In the genomic region with DNA sequence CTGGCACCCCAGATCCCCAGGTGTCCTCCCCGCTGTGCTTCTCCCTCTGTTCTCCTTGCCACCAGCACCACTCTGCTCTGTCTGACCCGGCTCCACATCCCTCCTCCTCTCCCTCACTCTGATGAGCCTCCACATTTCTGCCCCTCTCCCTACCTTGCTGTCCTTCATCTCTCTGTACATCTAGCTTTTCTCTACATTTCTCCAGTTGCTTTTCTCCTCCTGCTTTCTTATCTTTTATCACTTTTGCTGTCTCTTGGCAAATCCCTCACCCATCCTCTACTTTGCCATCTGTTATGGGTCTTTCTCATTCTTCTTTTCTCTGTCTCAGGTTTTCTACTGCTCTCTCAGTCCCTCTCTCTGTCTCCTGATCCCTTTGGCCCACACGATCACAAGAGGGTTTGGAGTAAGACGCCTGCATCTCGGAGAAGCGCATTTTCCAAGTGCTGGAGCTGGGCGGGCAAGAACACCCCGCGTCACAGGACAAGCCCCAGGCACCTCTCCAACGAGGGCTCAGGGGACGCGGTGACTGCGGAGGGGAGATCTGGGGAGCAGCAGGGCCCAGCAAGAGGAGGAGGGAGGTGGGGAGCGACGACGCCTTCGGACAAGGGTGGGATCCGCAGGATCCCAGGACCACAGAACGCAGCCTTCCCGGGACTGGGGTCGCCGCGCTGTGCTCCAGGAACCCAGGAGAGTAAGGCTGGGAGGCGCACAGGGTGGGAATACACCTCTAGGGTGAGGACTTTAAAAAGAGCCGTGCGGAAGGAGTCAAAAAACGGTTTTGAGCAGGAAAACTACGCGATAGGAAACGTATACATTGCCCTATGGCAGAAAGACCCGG, we compare ENCODE assay signal across 8 cellular contexts. TPM values are rescaled to one million over a fixed set of nuclear protein-coding genes. Genes with fewer than 3 reads are reported as not detected.
DNase-seq lines count a peak whose midpoint lies in the region; ATAC-seq and TF ChIP-seq lines count a peak whose summit lies in the region.
"Not testable (repeated sequence)": the region's sequence is repeated elsewhere in the genome, so short reads cannot be mapped to it uniquely, and the experiment has no call there.

No MANE protein-coding gene starts in this region.

- intact Hi-C loops in adrenal gland (cut with DNase I); spleen (cut with DNase I; ENCODE audit: low total_unique reads): not testable (repeated sequence)

- peak overlapping the region; percentile 91 for H3K27ac Mint-ChIP-seq in mesothelial cell of epicardium

- peaks cover 0 to 19% of the 10 kb centered on the region in 2 experiments for H3K36me3 ChIP-seq in SK-N-SH (replicated peaks in 1 of 2; ENCODE audit: control insufficient read depth in 1 of 2, insufficient read depth in 2 of 2, low read length in 1 of 2)
- peaks cover 0 to 18% of the 10 kb centered on the region in 2 donors for H3K36me3 ChIP-seq in adrenal gland (replicated peaks in 1 of 2)
- peaks cover 7 to 31% (median 27%) of the 10 kb centered on the region in 6 donors for H3K36me3 ChIP-seq in spleen

- peak overlapping the region; percentile 91 for H3K4me3 Mint-ChIP-seq in mesothelial cell of epicardium

- peak overlapping the region; percentile 74 for H3K9ac ChIP-seq in SK-N-SH

- H3K9me2 ChIP-seq in SK-N-SH, result not testable (repeated sequence)

- DNase-seq in CD1c-positive myeloid dendritic cell (ENCODE audit: extremely low spot score) (peak; percentile 2), HK-2 (ENCODE audit: unreplicated experiment) (peak; percentile 5), SK-N-SH (peak; percentile 30), adrenal gland (peak in 2 of 7 donors; percentile 10 to 30), fibroblast of the aortic adventitia (ENCODE audit: low read depth) (peak; percentile 26), spleen (peak; percentile 74)
- DNase-seq in mesothelial cell of epicardium (ENCODE audit: low spot score in 2 of 2, unreplicated experiment in 2 of 2), result not testable (repeated sequence)

- H3K4me1 ChIP-seq in SK-N-SH (ENCODE audit: control insufficient read depth in 1 of 2, insufficient read depth in 2 of 2, low read depth in 1 of 2, low read length in 1 of 2); adrenal gland (replicated peaks in 1 of 2): not testable (repeated sequence)
- peaks cover 0 to 28% (median 8%) of the 10 kb centered on the region in 6 donors for H3K4me1 ChIP-seq in spleen

- H3F3A ChIP-seq in SK-N-SH (replicated peaks; ENCODE audit: insufficient read depth), result not testable (repeated sequence)

- peaks cover 11% of the 10 kb centered on the region for H3K36me3 Mint-ChIP-seq in mesothelial cell of epicardium

- WGBS in SK-N-SH (ENCODE audit: low lambda C conversion rate), result 8% methylated on average over 22 of the region's 31 CpGs
- WGBS in adrenal gland, 4 donors, result 0 to 5% (median 2%) methylated on average over 17 to 31 of the region's 31 CpGs
- 1 to 7% (median 5%) methylated on average over 19 to 31 of the region's 31 CpGs for WGBS in spleen, 5 donors

- H3K4me1 Mint-ChIP-seq in mesothelial cell of epicardium, result peaks cover 16% of the 10 kb centered on the region

- H3K4me3 ChIP-seq in SK-N-SH (ENCODE audit: low read depth in 2 of 2, low read length in 1 of 2), result peak overlapping the region; percentile 63 to 77
- peak overlapping the region in 3 of 4 donors; percentile 1 to 78 (median 54) for H3K4me3 ChIP-seq in adrenal gland
- H3K4me3 ChIP-seq in fibroblast of the aortic adventitia (ENCODE audit: low read depth, low read length), result peak overlapping the region; percentile 74
- peak overlapping the region; percentile 57 to 81 (median 68) for H3K4me3 ChIP-seq in spleen

- not testable (repeated sequence) for TF ChIP-seq CTCF in SK-N-SH (IDR thresholded peaks at IDR 0.05); adrenal gland (IDR thresholded peaks at IDR 0.05); fibroblast of the aortic adventitia (IDR thresholded peaks at IDR 0.05; ENCODE audit: insufficient read depth, low read length); mesothelial cell of epicardium (IDR thresholded peaks at IDR 0.05; ENCODE audit: unreplicated experiment); spleen (IDR thresholded peaks at IDR 0.05 in 8 of 11, conservative IDR thresholded peaks at IDR 0.05 in 3 of 11)

- peak overlapping the region; percentile 81 for H3K4me2 ChIP-seq in SK-N-SH

- not testable (repeated sequence) for H3K27me3 ChIP-seq in SK-N-SH (ENCODE audit: insufficient read depth); adrenal gland; spleen (replicated peaks in 1 of 7)

- not testable (repeated sequence) for H3K27ac ChIP-seq in SK-N-SH (ENCODE audit: low read depth in 2 of 2, low read length in 1 of 2)
- H3K27ac ChIP-seq in adrenal gland (peak overlapping the region in 2 of 5 donors; percentile 61 to 70), spleen (peak overlapping the region in 7 of 8 donors; percentile 27 to 83 (median 76))

- H2AFZ ChIP-seq in SK-N-SH (ENCODE audit: low read depth), result peak overlapping the region; percentile 91; the same call in 1 of the 2 replicates

- POLR2A ChIA-PET in SK-N-SH (lab: Yijun Ruan, JAX), result not testable (repeated sequence)

- H4K20me1 ChIP-seq in SK-N-SH (ENCODE audit: insufficient read depth), result not testable (repeated sequence)

- not testable (repeated sequence) for H3K27me3 Mint-ChIP-seq in mesothelial cell of epicardium (ENCODE audit: low read depth)

- H3K9me3 ChIP-seq in SK-N-SH; adrenal gland (replicated peaks in 1 of 3): not testable (repeated sequence)
- H3K9me3 ChIP-seq in spleen, result peaks cover 0 to 20% (median 0%) of the 10 kb centered on the region in 8 donors

- H3K9me3 Mint-ChIP-seq in mesothelial cell of epicardium, result not testable (repeated sequence)

- not testable (repeated sequence) for TF ChIP-seq POLR2A in adrenal gland (IDR thresholded peaks at IDR 0.05); spleen (IDR thresholded peaks at IDR 0.05)

- not testable (repeated sequence) for H3K79me2 ChIP-seq in SK-N-SH (ENCODE audit: insufficient read depth)

- not testable (repeated sequence) for TF ChIP-seq RAD21 in SK-N-SH (IDR thresholded peaks at IDR 0.05; ENCODE audit: low read length)

- ATAC-seq in GM19467 (IDR thresholded peaks at IDR 0.05; ENCODE audit: unreplicated experiment), result peak; percentile 31

- CTCF ChIA-PET in SK-N-SH (lab: Yijun Ruan, JAX), result not testable (repeated sequence)

- not testable (repeated sequence) for TF ChIP-seq EP300 in SK-N-SH (IDR thresholded peaks at IDR 0.05; ENCODE audit: borderline replicate concordance in 1 of 2, low read depth in 1 of 2, low read length in 1 of 2)

RNA-seq across cellular contexts. Expression of gene ZNF468, which starts 0.7 kb away (rescaled TPM):
- polyA plus RNA-seq in SK-N-SH (2012; rRNA removed) (7.8 and 11.2 TPM in 2 replicates), adrenal gland (10 to 100 TPM in 1 of 3 donors, 1 to 10 TPM in 2; 5.5 to 30.6 (median 5.6) TPM), spleen (1 to 10 TPM; 5.6 to 8.6 (median 5.9) TPM)
- polyA plus RNA-seq in SK-N-SH (2012; cell fraction: cytosol; rRNA removed), result 10.5 and 11.3 TPM in 2 replicates
- 8.9 and 16.7 TPM in 2 replicates for polyA plus RNA-seq in SK-N-SH (2012; cell fraction: nucleus; rRNA removed)
- total RNA-seq in adrenal gland (100 to 1,000 TPM in 1 of 8 donors, 10 to 100 TPM in 7; 10.7 to 109 (median 17.8) TPM), fibroblast of the aortic adventitia (ENCODE audit: low replicate concordance) (8.5 and 15.9 TPM in 2 replicates), mesothelial cell of epicardium (30.6 to 35.5 TPM (median 33.8 TPM) in 3 replicates), spleen (10 to 100 TPM; 16.9 to 23.8 (median 18.7) TPM)

RNA-seq across cellular contexts. Expression of gene ZNF28, which starts 35.3 kb away (rescaled TPM):
- polyA plus RNA-seq in SK-N-SH (2012; rRNA removed) (4.8 and 6.5 TPM in 2 replicates), adrenal gland (10 to 100 TPM in 1 of 3 donors, 1 to 10 TPM in 2; 2.1 to 32.2 (median 2.7) TPM), spleen (1 to 10 TPM; 1.8 to 4.0 (median 2.9) TPM)
- polyA plus RNA-seq in SK-N-SH (2012; cell fraction: cytosol; rRNA removed), result 5.8 and 6.8 TPM in 2 replicates
- 1.9 and 4.2 TPM in 2 replicates for polyA plus RNA-seq in SK-N-SH (2012; cell fraction: nucleus; rRNA removed)
- total RNA-seq in adrenal gland (10 to 100 TPM; 11.3 to 27.0 (median 16.1) TPM), fibroblast of the aortic adventitia (ENCODE audit: low replicate concordance) (3.1 and 15.0 TPM in 2 replicates), mesothelial cell of epicardium (19.3 to 22.4 TPM (median 22.2 TPM) in 3 replicates), spleen (10 to 100 TPM; 11.1 to 20.2 (median 15.6) TPM)

RNA-seq across cellular contexts. Expression of gene ZNF320, which starts 40.7 kb away (rescaled TPM):
- polyA plus RNA-seq in SK-N-SH (2012; rRNA removed) (6.9 and 14.2 TPM in 2 replicates), adrenal gland (10 to 100 TPM in 1 of 3 donors, 1 to 10 TPM in 2; 4.0 to 11.6 (median 8.1) TPM), spleen (1 to 10 TPM; 3.1 to 3.9 (median 3.5) TPM)
- 6.4 and 9.3 TPM in 2 replicates for polyA plus RNA-seq in SK-N-SH (2012; cell fraction: cytosol; rRNA removed)
- 24.3 and 30.3 TPM in 2 replicates for polyA plus RNA-seq in SK-N-SH (2012; cell fraction: nucleus; rRNA removed)
- total RNA-seq in adrenal gland (10 to 100 TPM in 5 of 8 donors, 1 to 10 TPM in 3; 6.5 to 21.3 (median 12.5) TPM), fibroblast of the aortic adventitia (ENCODE audit: low replicate concordance) (7.3 and 12.0 TPM in 2 replicates), mesothelial cell of epicardium (36.1 to 41.5 TPM (median 36.9 TPM) in 3 replicates), spleen (10 to 100 TPM; 11.2 to 23.9 (median 17.1) TPM)
